Comparison of ENCODE assay signal across 8 cellular contexts in the genomic region with DNA sequence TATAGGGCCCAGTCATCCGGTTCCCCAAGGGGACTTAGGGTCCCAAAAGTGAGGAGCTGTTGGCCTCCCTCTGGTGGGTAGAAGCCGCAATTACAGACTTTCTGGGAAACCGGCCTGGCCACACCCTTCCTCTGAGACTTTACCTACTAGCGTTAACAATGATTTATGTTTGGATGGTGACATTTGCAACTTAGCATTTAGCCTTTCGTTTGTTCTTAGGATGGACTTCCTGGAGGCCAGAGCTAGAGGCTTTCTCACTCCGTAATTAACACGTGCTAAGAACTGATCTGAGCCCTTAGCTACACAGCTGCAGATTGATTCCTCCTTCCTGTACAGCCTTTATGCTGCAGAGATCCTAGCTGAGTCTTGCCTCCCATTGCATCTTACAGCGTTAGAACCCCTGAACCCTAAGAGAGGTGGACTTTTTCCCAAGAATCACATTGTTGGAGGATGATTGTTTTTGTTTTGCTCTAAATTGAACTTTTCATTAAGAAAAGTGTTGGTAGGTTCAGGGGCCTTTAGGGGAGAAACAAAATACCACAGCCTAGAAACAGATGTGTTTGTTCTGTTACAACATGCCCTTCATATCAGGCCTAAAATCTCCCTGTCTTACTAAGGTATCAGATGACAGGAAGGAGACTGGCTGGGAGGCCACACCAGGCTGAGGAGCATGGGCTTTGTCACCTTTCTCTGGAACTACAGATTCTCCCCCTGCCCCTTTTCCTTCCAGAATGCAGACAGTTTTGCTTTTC. TPM values are rescaled to one million over a fixed set of nuclear protein-coding genes. Genes with fewer than 3 reads are reported as not detected.
DNase-seq lines count a peak whose midpoint lies in the region; ATAC-seq and TF ChIP-seq lines count a peak whose summit lies in the region.

No MANE protein-coding gene starts in this region.

- no peak for TF ChIP-seq POLR2A in gastrocnemius medialis (IDR thresholded peaks at IDR 0.05)

- peaks cover 36% of the 10 kb centered on the region for H3K36me3 ChIP-seq in HUES64 (ENCODE audit: insufficient read depth, low read length)
- H3K36me3 ChIP-seq in gastrocnemius medialis: peaks cover 0 to 10% of the 10 kb centered on the region in 2 donors

- H3K4me1 ChIP-seq in HUES64 (ENCODE audit: insufficient read depth, low read length) (peaks cover 20% of the 10 kb centered on the region), gastrocnemius medialis (peaks cover 3 to 17% of the 10 kb centered on the region in 2 donors)

- ATAC-seq in GM18873 (IDR thresholded peaks at IDR 0.05; ENCODE audit: low FRiP score, unreplicated experiment) (peak; percentile 58), left cardiac atrium (peak in 1 of 2 donors; percentile 8), gastrocnemius medialis (peak in 1 of 2 donors; percentile 27)

- H3K4me3 ChIP-seq in AG09309 (ENCODE audit: control insufficient read depth, low read depth, low read length) (peak overlapping the region; percentile 87), HUES64 (ENCODE audit: low read length) (peak overlapping the region; percentile 80), gastrocnemius medialis (peak overlapping the region; percentile 60 to 69 (median 64))

- H3K9ac ChIP-seq in HUES64 (ENCODE audit: low read depth, low read length): peak overlapping the region; percentile 68; the same call in 1 of the 2 replicates

- TF ChIP-seq CTCF in AG09309 (IDR thresholded peaks at IDR 0.05; ENCODE audit: control insufficient read depth, insufficient read depth, low read depth, low read length, missing control alignments) (peak; percentile 76), gastrocnemius medialis (IDR thresholded peaks at IDR 0.05 in 4 of 5, conservative IDR thresholded peaks at IDR 0.05 in 1 of 5) (peak in 4 of 5 experiments; percentile 32 to 56 (median 44))

- WGBS in HUES64: 12% methylated on average over 6 of the region's 8 CpGs

- H3K27me3 ChIP-seq in HUES64 (ENCODE audit: insufficient read depth, low read length) (peaks cover 6% of the 10 kb centered on the region), gastrocnemius medialis (peaks cover 0 to 16% (median 9%) of the 10 kb centered on the region in 3 donors)

- peak overlapping the region; percentile 54 for H3K27ac ChIP-seq in HUES64 (ENCODE audit: low read depth, low read length)
- H3K27ac ChIP-seq in gastrocnemius medialis: peak overlapping the region; percentile 76 to 84 (median 80)

- intact Hi-C loops in left cardiac atrium (cut with DNase I): no loop called here
- intact Hi-C loops in gastrocnemius medialis (cut with DNase I; ENCODE audit: low total_unique reads): loop anchor here (5.0 kb wide), 1 partner anchor 38 kb away; no protein-coding TSS in a partner anchor

- no peaks in the 10 kb centered on the region for H3K9me3 ChIP-seq in HUES64 (ENCODE audit: insufficient read depth, low read depth, low read length)
- H3K9me3 ChIP-seq in gastrocnemius medialis: no peaks in the 10 kb centered on the region

- in situ Hi-C loops in SK-MEL-5 (cut with HindIII; ENCODE audit: low pct_unique_long_range_greater_than_20kb, low sequenced_read_pairs): no loop called here
- in situ Hi-C loops in gastrocnemius medialis (cut with MboI; ENCODE audit: low sequenced_read_pairs in 4 of 4): no loop called here

- DNase-seq in AG09309 (ENCODE audit: low read depth): no peak
- peak; percentile 88 for DNase-seq in SK-MEL-5 (ENCODE audit: low read depth, low spot score)
- DNase-seq in activated naive CD4-positive, alpha-beta T cell treated with anti-CD3 and anti-CD28 coated beads, Interleukin-2, amount 50 U/mL, for 16 hours: peak; percentile 63
- DNase-seq in left cardiac atrium: peak; percentile 60
- DNase-seq in gastrocnemius medialis: no peak
- no peak for DNase-seq in COR-L47 (lab: John Stamatoyannopoulos, UW)

RNA-seq across cellular contexts. Expression of a gene that starts 2.0 kb away (rescaled TPM):
- polyA plus RNA-seq in HUES64 (2013, experiment 1 of 2): 260 TPM
- 289 TPM for polyA plus RNA-seq in HUES64 (2013, experiment 2 of 2)
- 566 and 602 TPM in 2 replicates for total RNA-seq in SK-MEL-5 (2014; rRNA removed; shearing (Covaris generic))
- polyA plus RNA-seq in SK-MEL-5 (2015; cell fraction: cytosol; rRNA removed): 811 and 1,195 TPM in 2 replicates
- polyA plus RNA-seq in SK-MEL-5 (2015; cell fraction: nucleus; rRNA removed): 71.8 and 79.3 TPM in 2 replicates
- total RNA-seq in left cardiac atrium (100 to 1,000 TPM; 178 to 195 TPM), gastrocnemius medialis (10 to 100 TPM in 3 of 4 donors, 1 to 10 TPM in 1; 8.4 to 66.2 (median 29.8) TPM)

RNA-seq across cellular contexts. Expression of a gene that starts 41.2 kb away (rescaled TPM):
- 105 TPM for polyA plus RNA-seq in HUES64 (2013, experiment 1 of 2)
- polyA plus RNA-seq in HUES64 (2013, experiment 2 of 2): 117 TPM
- total RNA-seq in SK-MEL-5 (2014; rRNA removed; shearing (Covaris generic)): 89.9 and 118 TPM in 2 replicates
- 152 and 205 TPM in 2 replicates for polyA plus RNA-seq in SK-MEL-5 (2015; cell fraction: cytosol; rRNA removed)
- polyA plus RNA-seq in SK-MEL-5 (2015; cell fraction: nucleus; rRNA removed): 28.1 and 39.9 TPM in 2 replicates
- total RNA-seq in left cardiac atrium (100 to 1,000 TPM; 313 to 335 TPM), gastrocnemius medialis (10 to 100 TPM in 3 of 4 donors, 1 to 10 TPM in 1; 6.4 to 60.3 (median 28.0) TPM)

RNA-seq across cellular contexts. Expression of a gene that starts 54.0 kb away (rescaled TPM):
- polyA plus RNA-seq in HUES64 (2013, experiment 1 of 2): not detected
- not detected for polyA plus RNA-seq in HUES64 (2013, experiment 2 of 2)
- not detected in 2 replicates for total RNA-seq in SK-MEL-5 (2014; rRNA removed; shearing (Covaris generic))
- polyA plus RNA-seq in SK-MEL-5 (2015; cell fraction: cytosol; rRNA removed): not detected in 2 replicates
- polyA plus RNA-seq in SK-MEL-5 (2015; cell fraction: nucleus; rRNA removed): not detected in 2 replicates
- not detected for total RNA-seq in left cardiac atrium
- total RNA-seq in gastrocnemius medialis: not detected

Comparison
In these comparisons a context has a peak if more than half of its experiments do, and no peak if none do; other contexts are left out.
1. DNase-seq: peak in SK-MEL-5 (single experiment), activated naive CD4-positive, alpha-beta T cell treated with anti-CD3 and anti-CD28 coated beads, Interleukin-2, amount 50 U/mL, for 16 hours (single experiment) and left cardiac atrium (single experiment); none in AG09309 (single experiment), gastrocnemius medialis (0 of 2) and COR-L47 (single experiment).
2. Peak in every context shown above with its lines, with median percentiles within 50 percentile points of each other: H3K4me3 ChIP-seq.